27 cellular contexts compared by ENCODE assay signal in the genomic region with DNA sequence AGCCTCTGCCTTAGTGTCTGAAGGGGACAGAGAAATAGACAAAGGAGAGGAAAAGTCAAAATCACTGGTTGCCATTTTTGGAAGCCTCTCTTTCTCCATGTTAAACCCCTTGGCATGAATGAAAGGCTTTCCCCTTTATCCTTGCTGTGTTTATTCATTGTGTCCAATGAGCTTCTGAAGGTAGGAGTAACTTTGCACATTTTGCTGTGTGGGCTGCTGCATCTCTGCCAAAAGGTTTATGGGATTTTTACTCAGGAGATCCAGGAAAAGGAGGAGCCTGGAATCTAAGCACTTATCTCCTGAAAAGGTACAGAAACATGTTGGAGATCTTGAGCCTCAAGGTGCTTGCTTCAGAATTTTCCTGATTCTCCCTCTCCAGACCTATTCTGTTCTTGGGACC.
"Had no signal": no experiment of that assay in that cellular context is flagged by ENCODE, and none has a peak within 500 bp of the region (broad histone marks: within the 10 kb centered on the region; RNA-seq: fewer than 3 reads in every experiment).

No MANE protein-coding gene starts in this region.

- H3K9me3 ChIP-seq: gastrocnemius medialis, right lobe of liver, testis, transverse colon had no signal

- FAIRE-seq: bronchial epithelial cell, TTC549, urothelium cell line had no signal

- DNase-seq: activated CD4-positive, alpha-beta T cell treated with anti-CD3 and anti-CD28 coated beads for 48 hours; activated CD4-positive, alpha-beta T cell treated with anti-CD3 and anti-CD28 coated beads, Interleukin-2, amount 50 U/mL, for 48 hours; activated CD8-positive, alpha-beta memory T cell treated with anti-CD3 and anti-CD28 coated beads for 24 hours; activated gamma-delta T cell; activated naive CD4-positive, alpha-beta T cell treated with anti-CD3 and anti-CD28 coated beads, Interleukin-2, amount 10 ng/mL, durations not matched to agents 7 days and 5 days; activated naive CD8-positive, alpha-beta T cell treated with anti-CD3 and anti-CD28 coated beads, Interleukin-2, amount 50 U/mL, for 24 hours; activated T-cell treated with anti-CD3 and anti-CD28 coated beads, Interleukin-2, amount 50 U/mL, for 1 hour; amygdala; dorsolateral prefrontal cortex; effector memory CD4-positive, alpha-beta T cell; gastrocnemius medialis; hippocampal formation; immature natural killer cell; midbrain; naive thymus-derived CD4-positive, alpha-beta T cell; right lobe of liver; stimulated activated CD4-positive, alpha-beta T cell treated with anti-CD3 and anti-CD28 coated beads, Interleukin-2, amount 100 ng/mL, for 48 hours; stimulated activated naive CD4-positive, alpha-beta T cell treated with Interleukin-2 at 50 U/mL for 16 hours; testis; transverse colon; WERI-Rb-1 had no signal

- H3K27me3 Mint-ChIP-seq: activated naive CD4-positive, alpha-beta T cell treated with anti-CD3 and anti-CD28 coated beads, Interleukin-2, amount 10 ng/mL, durations not matched to agents 7 days and 5 days; activated naive CD8-positive, alpha-beta T cell treated with anti-CD3 and anti-CD28 coated beads, Interleukin-2, amount 50 U/mL, for 24 hours; naive thymus-derived CD4-positive, alpha-beta T cell had no signal

- H3K4me3 Mint-ChIP-seq: activated naive CD4-positive, alpha-beta T cell treated with anti-CD3 and anti-CD28 coated beads, Interleukin-2, amount 10 ng/mL, durations not matched to agents 7 days and 5 days; activated naive CD8-positive, alpha-beta T cell treated with anti-CD3 and anti-CD28 coated beads, Interleukin-2, amount 50 U/mL, for 24 hours; activated T-helper 1 cell treated with anti-CD3 and anti-CD28 coated beads, Interleukin-12 subunit alpha, Interleukin-12 subunit beta, Interleukin-2, Interleukin-4 antibody, amounts not matched to agents 30 ng/mL and 10 ng/mL and 1 ng/mL, durations not matched to agents 14 hours and 24 hours and 36 hours; naive thymus-derived CD4-positive, alpha-beta T cell had no signal

- H3K27ac ChIP-seq: coronary artery, dorsolateral prefrontal cortex, gastrocnemius medialis, right lobe of liver, testis, transverse colon, WERI-Rb-1 had no signal

- H3K9me3 Mint-ChIP-seq: activated naive CD4-positive, alpha-beta T cell treated with anti-CD3 and anti-CD28 coated beads, Interleukin-2, amount 10 ng/mL, durations not matched to agents 7 days and 5 days; activated naive CD8-positive, alpha-beta T cell treated with anti-CD3 and anti-CD28 coated beads, Interleukin-2, amount 50 U/mL, for 24 hours; activated T-helper 1 cell treated with anti-CD3 and anti-CD28 coated beads, Interleukin-12 subunit alpha, Interleukin-12 subunit beta, Interleukin-2, Interleukin-4 antibody, amounts not matched to agents 30 ng/mL and 10 ng/mL and 1 ng/mL, durations not matched to agents 14 hours and 24 hours and 36 hours; immature natural killer cell had no signal

- ATAC-seq: activated CD4-positive, CD25-positive, alpha-beta regulatory T cell treated with anti-CD3 and anti-CD28 coated beads, Interleukin-2, amount 50 U/mL, for 24 hours; activated naive CD8-positive, alpha-beta T cell treated with anti-CD3 and anti-CD28 coated beads, Interleukin-2, amount 50 U/mL, for 24 hours; gastrocnemius medialis; naive thymus-derived CD4-positive, alpha-beta T cell; right lobe of liver had no signal

- H3K4me3 ChIP-seq: coronary artery, dorsolateral prefrontal cortex, gastrocnemius medialis, right lobe of liver, testis, transverse colon had no signal

- H3K27ac Mint-ChIP-seq: activated naive CD8-positive, alpha-beta T cell treated with anti-CD3 and anti-CD28 coated beads, Interleukin-2, amount 50 U/mL, for 24 hours; activated T-helper 1 cell treated with anti-CD3 and anti-CD28 coated beads, Interleukin-12 subunit alpha, Interleukin-12 subunit beta, Interleukin-2, Interleukin-4 antibody, amounts not matched to agents 30 ng/mL and 10 ng/mL and 1 ng/mL, durations not matched to agents 14 hours and 24 hours and 36 hours; naive thymus-derived CD4-positive, alpha-beta T cell had no signal

- H3K27me3 ChIP-seq: dorsolateral prefrontal cortex, gastrocnemius medialis, right lobe of liver, testis, transverse colon had no signal
